ENCODE assay signal across 19 cellular contexts in genomic region chr10:14732146-14732545, GRCh38. TPM values are rescaled to one million over a fixed set of nuclear protein-coding genes. Genes with fewer than 3 reads are reported as not detected.
DNase-seq lines count a peak whose midpoint lies in the region; ATAC-seq, FAIRE-seq and TF ChIP-seq lines count a peak whose summit lies in the region.
"Had no signal": no experiment of that assay in that cellular context is flagged by ENCODE, and none has a peak within 500 bp of the region (broad histone marks: within the 10 kb centered on the region; RNA-seq: fewer than 3 reads in every experiment).

No MANE protein-coding gene starts in this region.

- H3K27ac Mint-ChIP-seq in stimulated activated memory B cell treated with anti-CD40 and anti-IgM and Interleukin-4, amounts not matched to agents 10 μg/mL and 1 μg/mL and 100 μg/mL, for 72 hours = peak overlapping the region; percentile 7
- H3K27ac Mint-ChIP-seq: CD8-positive, alpha-beta T cell; T-cell had no signal

- DNase-seq in NCI-H2107 treated with DMSO at 0.1 percent for 48 hours (lab: John Stamatoyannopoulos, UW; ENCODE audit: unreplicated experiment) = peak; percentile 54
- no peak for DNase-seq in NCI-H2107 (lab: John Stamatoyannopoulos, UW)
- peak; percentile 98 for DNase-seq in NCI-H146 treated with DMSO at 0.1 percent for 48 hours (lab: John Stamatoyannopoulos, UW; ENCODE audit: unreplicated experiment)
- DNase-seq in SK-N-DZ (ENCODE audit: low spot score) = peak; percentile 55
- no peak for DNase-seq in H54 (ENCODE audit: insufficient read length, low spot score)
- no peak for DNase-seq in central memory CD4-positive, alpha-beta T cell
- DNase-seq: CD8-positive, alpha-beta T cell; GDM1; GOT3; Kasumi-1; NCI-H2081 treated with DMSO at 0.1 percent for 48 hours; NCI-H446 treated with DMSO at 0.1 percent for 48 hours; Right ventricle myocardium superior; SK-N-SH; T-cell had no signal

- H3K9me3 Mint-ChIP-seq in stimulated activated memory B cell treated with anti-CD40 and anti-IgM and Interleukin-4, amounts not matched to agents 10 μg/mL and 1 μg/mL and 100 μg/mL, for 72 hours = peaks cover 2% of the 10 kb centered on the region
- H3K9me3 Mint-ChIP-seq: CD8-positive, alpha-beta T cell had no signal

- peaks cover 30% of the 10 kb centered on the region for H3K4me1 Mint-ChIP-seq in stimulated activated memory B cell treated with anti-CD40 and anti-IgM and Interleukin-4, amounts not matched to agents 10 μg/mL and 1 μg/mL and 100 μg/mL, for 72 hours

- no peaks in the 10 kb centered on the region for H3K27me3 Mint-ChIP-seq in stimulated activated memory B cell treated with anti-CD40 and anti-IgM and Interleukin-4, amounts not matched to agents 10 μg/mL and 1 μg/mL and 100 μg/mL, for 72 hours
- H3K27me3 Mint-ChIP-seq: T-cell had no signal

- no peak for FAIRE-seq in H54 (lab: Jason Lieb, UNC)
- FAIRE-seq: GM12878, GM18507 had no signal

- ATAC-seq in stimulated activated memory B cell treated with anti-CD40 and anti-IgM and Interleukin-4, amounts not matched to agents 10 μg/mL and 1 μg/mL and 100 μg/mL, for 72 hours = no peak
- no peak for ATAC-seq in HG02678 (IDR thresholded peaks at IDR 0.05; ENCODE audit: unreplicated experiment)
- ATAC-seq: CD8-positive, alpha-beta T cell; GM12878; T-cell had no signal

- no peaks in the 10 kb centered on the region for H3K36me3 Mint-ChIP-seq in stimulated activated memory B cell treated with anti-CD40 and anti-IgM and Interleukin-4, amounts not matched to agents 10 μg/mL and 1 μg/mL and 100 μg/mL, for 72 hours
- H3K36me3 Mint-ChIP-seq: CD8-positive, alpha-beta T cell; T-cell had no signal

- no peak overlapping the region for H3K4me3 Mint-ChIP-seq in stimulated activated memory B cell treated with anti-CD40 and anti-IgM and Interleukin-4, amounts not matched to agents 10 μg/mL and 1 μg/mL and 100 μg/mL, for 72 hours
- H3K4me3 Mint-ChIP-seq: CD8-positive, alpha-beta T cell; T-cell had no signal

- no peak for TF ChIP-seq POLR2A in H54 (IDR thresholded peaks at IDR 0.05; ENCODE audit: low read depth, low read length)

RNA-seq across cellular contexts. Expression of gene FAM107B, which starts 42.6 kb away (rescaled TPM):
- 31.5 and 32.5 TPM in 2 replicates for polyA plus RNA-seq in SK-N-DZ (2014; cell fraction: cytosol; rRNA removed)
- polyA plus RNA-seq in SK-N-DZ (2014; cell fraction: nucleus; rRNA removed) = 22.0 and 25.5 TPM in 2 replicates

Comparison
In these comparisons a context has a peak if more than half of its experiments do, and no peak if none do; other contexts are left out.
1. DNase-seq: peak in NCI-H2107 treated with DMSO at 0.1 percent for 48 hours (single experiment), NCI-H146 treated with DMSO at 0.1 percent for 48 hours (single experiment) and SK-N-DZ (single experiment); none in NCI-H2107 (single experiment), H54 (single experiment) and central memory CD4-positive, alpha-beta T cell (single experiment).